In the genomic region with DNA sequence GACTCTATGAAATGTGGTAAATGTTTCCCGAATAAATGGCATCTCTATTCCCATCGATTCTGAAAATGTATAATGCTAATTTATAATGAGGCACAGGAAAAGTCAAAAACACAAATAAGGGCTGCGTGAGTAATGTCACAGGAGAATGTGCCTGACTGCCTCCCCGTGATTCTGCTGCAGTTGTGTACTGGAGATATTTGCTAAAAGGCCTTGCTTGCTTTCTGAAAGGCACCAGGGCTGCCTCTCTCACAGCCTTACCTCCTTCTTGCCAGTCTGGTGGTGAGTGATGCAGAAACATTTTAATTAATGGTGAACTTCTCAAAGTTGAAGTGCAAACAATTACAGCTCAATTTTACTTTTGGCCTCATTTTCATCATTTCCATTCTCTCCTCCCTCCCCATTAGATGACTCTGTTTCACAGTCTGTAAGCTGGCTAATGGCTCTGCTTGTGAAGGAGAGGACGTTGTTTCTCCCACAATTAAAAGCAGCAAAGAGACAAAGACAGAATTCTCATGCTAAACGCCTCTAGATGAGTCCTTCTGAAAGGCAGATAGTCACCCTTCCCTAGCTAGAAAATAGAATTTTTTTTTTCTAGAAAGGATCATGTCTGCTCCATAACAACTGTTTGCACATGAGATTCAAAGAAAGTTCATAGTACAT, we compare ENCODE assay signal across 21 cellular contexts.
DNase-seq lines count a peak whose midpoint lies in the region; FAIRE-seq and TF ChIP-seq lines count a peak whose summit lies in the region.
"Had no signal": no experiment of that assay in that cellular context is flagged by ENCODE, and none has a peak within 500 bp of the region (broad histone marks: within the 10 kb centered on the region; RNA-seq: fewer than 3 reads in every experiment).

No MANE protein-coding gene starts in this region.

- H3K9me3 ChIP-seq in adipocyte (ENCODE audit: control insufficient read depth, low read length) = no peaks in the 10 kb centered on the region
- H3K9me3 ChIP-seq: HAP-1, thoracic aorta had no signal

- TF ChIP-seq CTCF in HFFc6 (IDR thresholded peaks at IDR 0.05) (no peak), type B pancreatic cell (conservative IDR thresholded peaks at IDR 0.05) (no peak)

- H3K9me3 Mint-ChIP-seq in HFFc6 = no peaks in the 10 kb centered on the region
- H3K9me3 Mint-ChIP-seq in type B pancreatic cell = peaks cover 4% of the 10 kb centered on the region
- H3K9me3 Mint-ChIP-seq: activated naive CD8-positive, alpha-beta T cell treated with anti-CD3 and anti-CD28 coated beads, Interleukin-2, amount 50 U/mL, for 24 hours; nephron had no signal

- H3K4me1 ChIP-seq in adipocyte (ENCODE audit: control insufficient read depth, insufficient read depth, low read length) = peaks cover 38% of the 10 kb centered on the region
- H3K4me1 ChIP-seq: HAP-1 had no signal

- H3K4me3 ChIP-seq in adipocyte (ENCODE audit: low read length) = no peak overlapping the region
- H3K4me3 ChIP-seq: HAP-1, thoracic aorta had no signal

- H3K27me3 ChIP-seq in adipocyte (replicated peaks; ENCODE audit: control insufficient read depth, insufficient read depth, low read length) = no peaks in the 10 kb centered on the region

- 0 out of 2 replicates have a peak, but pooled peaks cover 12% of the 10 kb centered on the region for H3K36me3 Mint-ChIP-seq in HFFc6 (ENCODE audit: low read depth)
- H3K36me3 Mint-ChIP-seq in type B pancreatic cell = no peaks in the 10 kb centered on the region
- H3K36me3 Mint-ChIP-seq: stimulated activated naive B cell treated with anti-CD40 and anti-IgM and Interleukin-4, amounts not matched to agents 10 μg/mL and 1 μg/mL and 100 μg/mL, for 72 hours had no signal

- FAIRE-seq in GM12891 (lab: Jason Lieb, UNC) = no peak
- FAIRE-seq: bronchial epithelial cell had no signal

- H3K4me3 Mint-ChIP-seq in HFFc6 (no peak overlapping the region), type B pancreatic cell (no peak overlapping the region)
- H3K4me3 Mint-ChIP-seq: activated naive CD8-positive, alpha-beta T cell treated with anti-CD3 and anti-CD28 coated beads, Interleukin-2, amount 50 U/mL, for 24 hours; B cell; nephron; stimulated activated naive B cell treated with anti-CD40 and anti-IgM and Interleukin-4, amounts not matched to agents 10 μg/mL and 1 μg/mL and 100 μg/mL, for 72 hours had no signal

- TF ChIP-seq POLR2A in GM12891 (IDR thresholded peaks at IDR 0.05; ENCODE audit: low read depth, low read length) = no peak

- peaks cover 59% of the 10 kb centered on the region for H3K4me1 Mint-ChIP-seq in HFFc6 (ENCODE audit: low read depth)
- H3K4me1 Mint-ChIP-seq in type B pancreatic cell (ENCODE audit: unreplicated experiment) = peaks cover 9% of the 10 kb centered on the region
- H3K4me1 Mint-ChIP-seq: activated naive CD8-positive, alpha-beta T cell treated with anti-CD3 and anti-CD28 coated beads, Interleukin-2, amount 50 U/mL, for 24 hours; B cell; nephron; stimulated activated naive B cell treated with anti-CD40 and anti-IgM and Interleukin-4, amounts not matched to agents 10 μg/mL and 1 μg/mL and 100 μg/mL, for 72 hours had no signal

- H3K27ac Mint-ChIP-seq in HFFc6 (peak overlapping the region; percentile 69), type B pancreatic cell (peak overlapping the region; percentile 26)
- H3K27ac Mint-ChIP-seq: activated naive CD8-positive, alpha-beta T cell treated with anti-CD3 and anti-CD28 coated beads, Interleukin-2, amount 50 U/mL, for 24 hours; B cell; nephron; stimulated activated naive B cell treated with anti-CD40 and anti-IgM and Interleukin-4, amounts not matched to agents 10 μg/mL and 1 μg/mL and 100 μg/mL, for 72 hours had no signal

- no peaks in the 10 kb centered on the region for H3K27me3 Mint-ChIP-seq in HFFc6 (ENCODE audit: insufficient read depth)
- H3K27me3 Mint-ChIP-seq in type B pancreatic cell = no peaks in the 10 kb centered on the region
- H3K27me3 Mint-ChIP-seq: B cell; stimulated activated naive B cell treated with anti-CD40 and anti-IgM and Interleukin-4, amounts not matched to agents 10 μg/mL and 1 μg/mL and 100 μg/mL, for 72 hours had no signal

- peak overlapping the region; percentile 22 for H3K9ac ChIP-seq in adipocyte (ENCODE audit: low read length)

- no peaks in the 10 kb centered on the region for H3K36me3 ChIP-seq in adipocyte (ENCODE audit: control insufficient read depth, insufficient read depth, low read length, severe bottlenecking)
- H3K36me3 ChIP-seq: HAP-1, thoracic aorta had no signal

- DNase-seq in HFFc6 (peak; percentile 3), adipocyte (ENCODE audit: low read depth) (no peak), kidney tubule cell (ENCODE audit: low spot score) (peak; percentile 4), type B pancreatic cell (ENCODE audit: extremely low spot score, unreplicated experiment) (no peak), GM12891 (ENCODE audit: insufficient read length, low spot score) (no peak), NCI-H82 (lab: John Stamatoyannopoulos, UW) (no peak), NCI-H128 (lab: John Stamatoyannopoulos, UW; ENCODE audit: unreplicated experiment) (no peak)
- DNase-seq: activated CD4-positive, alpha-beta T cell treated with anti-CD3 and anti-CD28 coated beads, Interleukin-2, amount 50 U/mL, for 4 hours; activated effector memory CD4-positive, alpha-beta T cell treated with Interleukin-2 at 50 U/mL for 16 hours; activated naive CD8-positive, alpha-beta T cell treated with anti-CD3 and anti-CD28 coated beads, Interleukin-2, amount 50 U/mL, for 24 hours; DND-41; NCI-H2171; posterior cingulate gyrus; stimulated activated CD4-positive, alpha-beta T cell treated with anti-CD3 and anti-CD28 coated beads, Interleukin-1b, Interleukin-23, amount 100 ng/mL, for 48 hours; stimulated activated naive B cell treated with anti-CD40 and anti-IgM and Interleukin-4, amounts not matched to agents 10 μg/mL and 1 μg/mL and 100 μg/mL, for 72 hours; T-helper 1 cell had no signal

TF ChIP-seq in GM12891, 5 proteins besides CTCF, POLR2A, EP300 and RAD21:
- TF ChIP-seq POU2F2 (IDR thresholded peaks at IDR 0.05; ENCODE audit: low read depth, low read length) = no peak
- no peak for TF ChIP-seq POLR2AphosphoS5 (IDR thresholded peaks at IDR 0.05; ENCODE audit: low read depth, low read length)
- TF ChIP-seq SPI1 (IDR thresholded peaks at IDR 0.05; ENCODE audit: low read depth, low read length) = no peak
- no peak for TF ChIP-seq TAF1 (IDR thresholded peaks at IDR 0.05; ENCODE audit: low read depth, low read length)
- no peak for TF ChIP-seq PAX5 (IDR thresholded peaks at IDR 0.05; ENCODE audit: insufficient read depth, low read length, severe bottlenecking)

Comparison
In these comparisons a context has a peak if more than half of its experiments do, and no peak if none do; other contexts are left out.
1. DNase-seq: peak in HFFc6 (single experiment) and kidney tubule cell (single experiment); none in adipocyte (single experiment), type B pancreatic cell (single experiment), GM12891 (single experiment), NCI-H82 (single experiment) and NCI-H128 (single experiment).